ENCODE assay signal across 8 cellular contexts in the genomic region with DNA sequence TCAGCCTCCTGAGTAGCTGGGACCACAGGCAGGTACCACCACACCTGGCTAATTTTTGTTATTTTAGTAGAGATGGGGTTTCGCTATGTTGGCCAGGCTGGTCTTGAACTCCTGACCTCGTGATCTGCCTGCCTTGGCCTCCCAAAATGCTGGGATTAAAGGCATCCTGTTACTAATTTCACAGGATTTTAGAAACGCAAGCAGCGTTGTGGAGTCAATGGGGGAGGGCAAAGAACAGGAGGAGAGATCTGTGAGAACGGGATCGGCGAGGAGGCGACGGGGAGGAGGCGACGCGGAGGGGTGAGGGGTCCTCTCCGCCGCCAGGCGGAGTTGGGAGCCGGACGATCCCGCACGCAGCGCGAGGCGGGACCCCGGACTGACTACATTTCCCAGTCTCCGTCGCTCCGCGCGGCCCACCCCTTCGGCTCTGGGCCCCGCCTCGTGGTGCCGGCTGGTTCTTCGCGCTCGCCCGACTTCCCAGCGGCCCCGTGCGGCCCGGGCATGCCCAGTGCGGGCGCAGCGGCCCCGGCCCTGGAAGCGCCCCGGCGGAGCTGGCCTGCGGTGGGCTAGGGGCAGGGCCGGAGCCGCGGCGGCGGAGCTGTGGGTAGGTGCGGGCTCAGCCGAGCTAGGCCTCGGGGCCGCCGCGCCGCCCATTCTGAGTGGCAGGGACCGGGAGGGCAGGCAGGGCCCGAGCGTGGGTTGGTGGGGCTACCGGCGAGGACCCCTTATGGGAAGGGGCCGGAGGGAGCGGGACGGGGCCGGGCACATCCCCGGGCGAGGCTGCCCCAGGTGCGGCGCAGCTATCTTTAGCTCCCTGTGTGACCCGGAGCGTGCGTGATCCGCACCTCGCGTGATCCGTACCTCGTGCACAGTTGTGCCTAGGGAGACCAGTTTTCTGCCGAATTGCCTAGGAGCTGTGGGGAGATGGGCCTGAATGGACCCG. TPM values are rescaled to one million over a fixed set of nuclear protein-coding genes. Genes with fewer than 3 reads are reported as not detected.
DNase-seq lines count a peak whose midpoint lies in the region; ATAC-seq, FAIRE-seq and TF ChIP-seq lines count a peak whose summit lies in the region.

A gene (plus strand): TSS at position 508 of the 943 bp plus-strand sequence. CDS start 3,051 bp downstream, outside the sequence.

- H3K27ac Mint-ChIP-seq in progenitor cell of endocrine pancreas: peak within 1 kb of the TSS; percentile 93

- no peaks in the 10 kb centered on the region for H3K27me3 Mint-ChIP-seq in progenitor cell of endocrine pancreas

- intact Hi-C loops in left cardiac atrium (cut with DNase I): no loop called here

- DNase-seq in GM12892 (ENCODE audit: insufficient read length) (peak; percentile 77), NCI-H1436 (lab: John Stamatoyannopoulos, UW) (peak; percentile 87), T-helper 1 cell (peak; percentile 68 to 92 (median 80)), amniotic epithelial cell (ENCODE audit: low read depth) (peak; percentile 89), left cardiac atrium (peak; percentile 96), progenitor cell of endocrine pancreas (ENCODE audit: low spot score, unreplicated experiment) (peak; percentile 89), ureter (ENCODE audit: low spot score) (peak; percentile 91)

- peak within 1 kb of the TSS; percentile 86 for H3K4me3 Mint-ChIP-seq in progenitor cell of endocrine pancreas (ENCODE audit: low read depth)

- H3K36me3 Mint-ChIP-seq in progenitor cell of endocrine pancreas (ENCODE audit: insufficient read depth): peaks cover 5% of the 10 kb centered on the region

- TF ChIP-seq CTCF in progenitor cell of endocrine pancreas (IDR thresholded peaks at IDR 0.05; ENCODE audit: unreplicated experiment): peak; percentile 76

- FAIRE-seq in GM12892 (lab: Jason Lieb, UNC): peak; percentile 100

- H3K4me1 Mint-ChIP-seq in progenitor cell of endocrine pancreas (ENCODE audit: low read depth): peaks cover 13% of the 10 kb centered on the region

- peak; percentile 93 for ATAC-seq in HG02840 (IDR thresholded peaks at IDR 0.05; ENCODE audit: low FRiP score, unreplicated experiment)
- ATAC-seq in left cardiac atrium: peak; percentile 99 to 100

- peaks cover 3% of the 10 kb centered on the region for H3K9me3 Mint-ChIP-seq in progenitor cell of endocrine pancreas (ENCODE audit: low read depth)

- peak; percentile 87 for TF ChIP-seq POLR2A in GM12892 (IDR thresholded peaks at IDR 0.05; ENCODE audit: low read depth, low read length)

RNA-seq across cellular contexts. Expression of the gene that starts here (rescaled TPM):
- 43.3 TPM for polyA plus RNA-seq in GM12892 (2012; ENCODE audit: missing spikeins)
- 10 to 100 TPM; 63.7 to 73.2 TPM for total RNA-seq in left cardiac atrium
- 68.0 and 74.0 TPM in 2 replicates for total RNA-seq in progenitor cell of endocrine pancreas
- total RNA-seq in ureter: 108 TPM

Comparison
In these comparisons a context has a peak if more than half of its experiments do, and no peak if none do; other contexts are left out.
1. Peak in every context shown above with its lines: DNase-seq and ATAC-seq.